In the genomic region with DNA sequence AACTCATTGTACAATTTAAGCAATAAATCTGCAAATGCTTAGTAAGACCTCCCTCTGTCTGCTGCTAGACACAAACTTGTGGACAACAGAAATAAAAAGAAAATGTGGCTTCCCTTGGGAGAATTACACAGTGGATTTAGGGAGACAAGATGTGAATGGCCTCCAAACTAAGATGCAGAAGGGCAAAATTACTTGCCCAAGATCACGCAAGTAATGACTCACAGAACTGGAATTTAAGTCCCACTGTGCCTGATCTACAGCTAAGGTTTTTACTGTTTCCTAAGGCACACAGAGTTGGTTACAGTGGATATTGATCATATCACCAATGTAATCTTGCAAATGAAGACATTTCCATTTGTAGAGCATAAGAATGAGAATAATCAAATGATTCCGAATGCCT, we compare ENCODE assay signal across 1 cellular context.
TF ChIP-seq lines count a peak whose summit lies in the region.

No MANE protein-coding gene starts in this region.

TF ChIP-seq in GM23338, 12 proteins besides CTCF, POLR2A, EP300 and RAD21 (continued from another document):
- TF ChIP-seq, protein P1, sequence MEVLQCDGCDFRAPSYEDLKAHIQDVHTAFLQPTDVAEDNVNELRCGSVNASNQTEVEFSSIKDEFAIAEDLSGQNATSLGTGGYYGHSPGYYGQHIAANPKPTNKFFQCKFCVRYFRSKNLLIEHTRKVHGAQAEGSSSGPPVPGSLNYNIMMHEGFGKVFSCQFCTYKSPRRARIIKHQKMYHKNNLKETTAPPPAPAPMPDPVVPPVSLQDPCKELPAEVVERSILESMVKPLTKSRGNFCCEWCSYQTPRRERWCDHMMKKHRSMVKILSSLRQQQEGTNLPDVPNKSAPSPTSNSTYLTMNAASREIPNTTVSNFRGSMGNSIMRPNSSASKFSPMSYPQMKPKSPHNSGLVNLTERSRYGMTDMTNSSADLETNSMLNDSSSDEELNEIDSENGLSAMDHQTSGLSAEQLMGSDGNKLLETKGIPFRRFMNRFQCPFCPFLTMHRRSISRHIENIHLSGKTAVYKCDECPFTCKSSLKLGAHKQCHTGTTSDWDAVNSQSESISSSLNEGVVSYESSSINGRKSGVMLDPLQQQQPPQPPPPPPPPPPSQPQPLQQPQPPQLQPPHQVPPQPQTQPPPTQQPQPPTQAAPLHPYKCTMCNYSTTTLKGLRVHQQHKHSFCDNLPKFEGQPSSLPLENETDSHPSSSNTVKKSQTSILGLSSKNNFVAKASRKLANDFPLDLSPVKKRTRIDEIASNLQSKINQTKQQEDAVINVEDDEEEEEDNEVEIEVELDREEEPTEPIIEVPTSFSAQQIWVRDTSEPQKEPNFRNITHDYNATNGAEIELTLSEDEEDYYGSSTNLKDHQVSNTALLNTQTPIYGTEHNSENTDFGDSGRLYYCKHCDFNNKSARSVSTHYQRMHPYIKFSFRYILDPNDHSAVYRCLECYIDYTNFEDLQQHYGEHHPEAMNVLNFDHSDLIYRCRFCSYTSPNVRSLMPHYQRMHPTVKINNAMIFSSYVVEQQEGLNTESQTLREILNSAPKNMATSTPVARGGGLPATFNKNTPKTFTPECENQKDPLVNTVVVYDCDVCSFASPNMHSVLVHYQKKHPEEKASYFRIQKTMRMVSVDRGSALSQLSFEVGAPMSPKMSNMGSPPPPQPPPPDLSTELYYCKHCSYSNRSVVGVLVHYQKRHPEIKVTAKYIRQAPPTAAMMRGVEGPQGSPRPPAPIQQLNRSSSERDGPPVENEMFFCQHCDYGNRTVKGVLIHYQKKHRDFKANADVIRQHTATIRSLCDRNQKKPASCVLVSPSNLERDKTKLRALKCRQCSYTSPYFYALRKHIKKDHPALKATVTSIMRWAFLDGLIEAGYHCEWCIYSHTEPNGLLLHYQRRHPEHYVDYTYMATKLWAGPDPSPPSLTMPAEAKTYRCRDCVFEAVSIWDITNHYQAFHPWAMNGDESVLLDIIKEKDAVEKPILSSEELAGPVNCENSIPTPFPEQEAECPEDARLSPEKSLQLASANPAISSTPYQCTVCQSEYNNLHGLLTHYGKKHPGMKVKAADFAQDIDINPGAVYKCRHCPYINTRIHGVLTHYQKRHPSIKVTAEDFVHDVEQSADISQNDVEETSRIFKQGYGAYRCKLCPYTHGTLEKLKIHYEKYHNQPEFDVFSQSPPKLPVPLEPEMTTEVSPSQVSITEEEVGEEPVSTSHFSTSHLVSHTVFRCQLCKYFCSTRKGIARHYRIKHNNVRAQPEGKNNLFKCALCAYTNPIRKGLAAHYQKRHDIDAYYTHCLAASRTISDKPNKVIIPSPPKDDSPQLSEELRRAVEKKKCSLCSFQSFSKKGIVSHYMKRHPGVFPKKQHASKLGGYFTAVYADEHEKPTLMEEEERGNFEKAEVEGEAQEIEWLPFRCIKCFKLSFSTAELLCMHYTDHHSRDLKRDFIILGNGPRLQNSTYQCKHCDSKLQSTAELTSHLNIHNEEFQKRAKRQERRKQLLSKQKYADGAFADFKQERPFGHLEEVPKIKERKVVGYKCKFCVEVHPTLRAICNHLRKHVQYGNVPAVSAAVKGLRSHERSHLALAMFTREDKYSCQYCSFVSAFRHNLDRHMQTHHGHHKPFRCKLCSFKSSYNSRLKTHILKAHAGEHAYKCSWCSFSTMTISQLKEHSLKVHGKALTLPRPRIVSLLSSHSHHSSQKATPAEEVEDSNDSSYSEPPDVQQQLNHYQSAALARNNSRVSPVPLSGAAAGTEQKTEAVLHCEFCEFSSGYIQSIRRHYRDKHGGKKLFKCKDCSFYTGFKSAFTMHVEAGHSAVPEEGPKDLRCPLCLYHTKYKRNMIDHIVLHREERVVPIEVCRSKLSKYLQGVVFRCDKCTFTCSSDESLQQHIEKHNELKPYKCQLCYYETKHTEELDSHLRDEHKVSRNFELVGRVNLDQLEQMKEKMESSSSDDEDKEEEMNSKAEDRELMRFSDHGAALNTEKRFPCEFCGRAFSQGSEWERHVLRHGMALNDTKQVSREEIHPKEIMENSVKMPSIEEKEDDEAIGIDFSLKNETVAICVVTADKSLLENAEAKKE (CRISPR knock-in tag; IDR thresholded peaks at IDR 0.05) = no peak
- TF ChIP-seq JUNB (IDR thresholded peaks at IDR 0.05; ENCODE audit: unreplicated experiment) = no peak
TF ChIP-seq in GM23338: peak in this region for 0.
